32 cellular contexts compared by ENCODE assay signal in genomic region chr9:79279356-79279755, GRCh38.
"Had no signal": no experiment of that assay in that cellular context is flagged by ENCODE, and none has a peak within 500 bp of the region (broad histone marks: within the 10 kb centered on the region; RNA-seq: fewer than 3 reads in every experiment).

No MANE protein-coding gene starts in this region.

- H3K9me3 ChIP-seq: ascending aorta, Peyer's patch, SJSA1, SK-N-SH had no signal

- H3K4me1 ChIP-seq: ascending aorta, Peyer's patch had no signal

- H3K27me3 Mint-ChIP-seq: activated CD4-positive, alpha-beta T cell treated with anti-CD3 and anti-CD28 coated beads, Interleukin-2, amount 10 ng/mL, durations not matched to agents 24 days and 14 days; activated CD8-positive, alpha-beta T cell treated with anti-CD3 and anti-CD28 coated beads for 36 hours; activated naive CD8-positive, alpha-beta T cell treated with anti-CD3 and anti-CD28 coated beads, Interleukin-2, amount 10 ng/mL, durations not matched to agents 7 days and 5 days had no signal

- DNase-seq: activated CD4-positive, alpha-beta T cell treated with anti-CD3 and anti-CD28 coated beads, Interleukin-2, amount 10 ng/mL, durations not matched to agents 24 days and 14 days; activated CD4-positive, alpha-beta T cell treated with anti-CD3 and anti-CD28 coated beads, Interleukin-2, amount 50 U/mL, for 4 hours; activated CD8-positive, alpha-beta T cell treated with anti-CD3 and anti-CD28 coated beads for 36 hours; activated gamma-delta T cell; activated naive CD4-positive, alpha-beta T cell treated with Interleukin-2 at 50 U/mL for 16 hours; activated naive CD8-positive, alpha-beta T cell treated with anti-CD3 and anti-CD28 coated beads, Interleukin-2, amount 10 ng/mL, durations not matched to agents 7 days and 5 days; activated T-cell treated with anti-CD3 and anti-CD28 coated beads, Interleukin-2, amount 50 U/mL, for 1 hour; amygdala; MM.1S; MV-4-11; NCI-H1092; NCI-H1436 treated with DMSO at 0.1 percent for 48 hours; NCI-H187 treated with DMSO at 0.1 percent for 48 hours; NCI-H2081; NCI-H2171 treated with DMSO at 0.1 percent for 48 hours; NCI-H2227 treated with DMSO at 0.1 percent for 48 hours; NCI-H446; NCI-H526; NCI-H774; Peyer's patch; RPMI8226; SHP77 treated with DMSO at 0.1 percent for 48 hours; SK-N-SH had no signal

- H3K27me3 ChIP-seq: ascending aorta, cardiac muscle cell, Peyer's patch, SJSA1 had no signal

- H3K4me1 Mint-ChIP-seq: activated CD4-positive, alpha-beta T cell treated with anti-CD3 and anti-CD28 coated beads, Interleukin-2, amount 10 ng/mL, durations not matched to agents 24 days and 14 days; activated naive CD4-positive, alpha-beta T cell treated with anti-CD3 and anti-CD28 coated beads, Interleukin-2, amount 50 U/mL, for 24 hours; activated naive CD8-positive, alpha-beta T cell treated with anti-CD3 and anti-CD28 coated beads, Interleukin-2, amount 10 ng/mL, durations not matched to agents 7 days and 5 days; central memory CD8-positive, alpha-beta T cell had no signal

- H3K9ac ChIP-seq: KMS-11, SK-N-SH had no signal

- H3K27ac Mint-ChIP-seq: activated CD4-positive, alpha-beta T cell treated with anti-CD3 and anti-CD28 coated beads, Interleukin-2, amount 10 ng/mL, durations not matched to agents 24 days and 14 days; activated CD8-positive, alpha-beta T cell treated with anti-CD3 and anti-CD28 coated beads for 36 hours; activated naive CD4-positive, alpha-beta T cell treated with anti-CD3 and anti-CD28 coated beads, Interleukin-2, amount 50 U/mL, for 24 hours; activated naive CD8-positive, alpha-beta T cell treated with anti-CD3 and anti-CD28 coated beads, Interleukin-2, amount 10 ng/mL, durations not matched to agents 7 days and 5 days; activated T-helper 2 cell treated with anti-CD3 and anti-CD28 coated beads, Interferon-gamma antibody, Interleukin-2, Interleukin-4, amounts not matched to agents 10 μg/mL and 5 μg/mL and 100 μg/mL, durations not matched to agents 14 hours and 24 hours and 36 hours; T-helper 1 cell treated with Interleukin-12 subunit alpha and Interleukin-12 subunit beta and Interleukin-4 antibody, amounts not matched to agents 30 μg/mL and 1 μg/mL, for 36 hours; T-helper 2 cell treated with Interferon-gamma antibody and Interleukin-4, amounts not matched to agents 5 μg/mL and 100 μg/mL, for 36 hours had no signal

- H3K4me3 ChIP-seq: ascending aorta, cardiac muscle cell, Peyer's patch, SJSA1 had no signal

- H3K9me3 Mint-ChIP-seq: activated CD4-positive, alpha-beta T cell treated with anti-CD3 and anti-CD28 coated beads, Interleukin-2, amount 10 ng/mL, durations not matched to agents 24 days and 14 days; activated CD8-positive, alpha-beta T cell treated with anti-CD3 and anti-CD28 coated beads for 36 hours; activated naive CD4-positive, alpha-beta T cell treated with anti-CD3 and anti-CD28 coated beads, Interleukin-2, amount 50 U/mL, for 24 hours; activated T-helper 2 cell treated with anti-CD3 and anti-CD28 coated beads, Interferon-gamma antibody, Interleukin-2, Interleukin-4, amounts not matched to agents 10 μg/mL and 5 μg/mL and 100 μg/mL, durations not matched to agents 14 hours and 24 hours and 36 hours; T-helper 1 cell treated with Interleukin-12 subunit alpha and Interleukin-12 subunit beta and Interleukin-4 antibody, amounts not matched to agents 30 μg/mL and 1 μg/mL, for 36 hours; T-helper 2 cell treated with Interferon-gamma antibody and Interleukin-4, amounts not matched to agents 5 μg/mL and 100 μg/mL, for 36 hours had no signal

- H3K36me3 ChIP-seq: ascending aorta, cardiac muscle cell, Peyer's patch, SJSA1 had no signal

- H3K36me3 Mint-ChIP-seq: activated naive CD4-positive, alpha-beta T cell treated with anti-CD3 and anti-CD28 coated beads, Interleukin-2, amount 50 U/mL, for 24 hours; activated naive CD8-positive, alpha-beta T cell treated with anti-CD3 and anti-CD28 coated beads, Interleukin-2, amount 10 ng/mL, durations not matched to agents 7 days and 5 days had no signal

- H3K4me3 Mint-ChIP-seq: activated CD4-positive, alpha-beta T cell treated with anti-CD3 and anti-CD28 coated beads, Interleukin-2, amount 10 ng/mL, durations not matched to agents 24 days and 14 days; activated CD8-positive, alpha-beta T cell treated with anti-CD3 and anti-CD28 coated beads for 36 hours; activated naive CD4-positive, alpha-beta T cell treated with anti-CD3 and anti-CD28 coated beads, Interleukin-2, amount 50 U/mL, for 24 hours; activated naive CD8-positive, alpha-beta T cell treated with anti-CD3 and anti-CD28 coated beads, Interleukin-2, amount 10 ng/mL, durations not matched to agents 7 days and 5 days; central memory CD8-positive, alpha-beta T cell; T-helper 1 cell treated with Interleukin-12 subunit alpha and Interleukin-12 subunit beta and Interleukin-4 antibody, amounts not matched to agents 30 μg/mL and 1 μg/mL, for 36 hours; T-helper 2 cell treated with Interferon-gamma antibody and Interleukin-4, amounts not matched to agents 5 μg/mL and 100 μg/mL, for 36 hours had no signal

- ATAC-seq: activated CD8-positive, alpha-beta T cell treated with anti-CD3 and anti-CD28 coated beads for 36 hours had no signal

- H3K27ac ChIP-seq: ascending aorta, cardiac muscle cell, KMS-11, Peyer's patch, SJSA1 had no signal
